8 cellular contexts compared by ENCODE assay signal in the genomic region with DNA sequence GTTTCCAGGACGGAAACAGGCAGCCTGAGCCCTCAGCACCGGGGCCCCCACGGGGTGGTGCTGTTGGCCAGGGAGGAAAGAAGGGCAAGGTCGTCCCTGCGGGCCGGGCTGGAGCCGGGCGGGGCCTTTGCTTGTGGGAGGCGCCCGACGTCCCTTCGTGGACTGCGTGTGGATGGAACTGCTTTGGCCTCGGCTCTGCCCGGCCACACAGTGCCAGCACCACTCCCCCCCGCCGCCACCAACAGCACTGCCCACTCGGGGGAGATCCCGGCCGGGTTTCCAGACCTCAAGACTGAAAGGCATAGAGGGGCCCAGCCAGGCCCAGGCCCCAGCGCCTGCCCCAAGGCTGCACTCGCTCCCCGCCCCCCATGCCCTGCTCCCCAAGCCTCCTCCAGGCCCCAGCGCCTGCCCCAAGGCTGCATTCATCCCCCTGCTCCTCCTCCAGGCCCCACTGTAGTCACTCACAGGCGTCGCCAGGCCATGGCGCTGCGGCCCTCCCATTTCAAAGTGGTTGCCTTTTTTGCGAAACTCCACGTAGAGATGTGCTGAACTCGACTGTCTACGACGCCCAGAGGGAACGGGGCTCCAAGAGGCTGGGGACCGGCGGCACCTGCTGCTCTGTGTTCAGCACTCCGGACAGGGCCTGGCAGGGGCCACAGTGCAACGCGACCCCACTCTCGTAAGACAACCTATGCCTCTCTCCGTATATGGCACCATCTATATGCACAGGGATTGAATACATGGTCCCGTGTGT. TPM values are rescaled to one million over a fixed set of nuclear protein-coding genes. Genes with fewer than 3 reads are reported as not detected.
DNase-seq lines count a peak whose midpoint lies in the region; ATAC-seq and TF ChIP-seq lines count a peak whose summit lies in the region.

No MANE protein-coding gene starts in this region.

- H3K36me3 Mint-ChIP-seq in activated T-helper 1 cell treated with anti-CD3 and anti-CD28 coated beads, Interleukin-12 subunit alpha, Interleukin-12 subunit beta, Interleukin-2, Interleukin-4 antibody, amounts not matched to agents 30 ng/mL and 10 ng/mL and 1 ng/mL, durations not matched to agents 14 hours and 24 hours and 36 hours (ENCODE audit: low read depth) = peaks cover 19% of the 10 kb centered on the region

- TF ChIP-seq CTCF in GM12873 (IDR thresholded peaks at IDR 0.05; ENCODE audit: insufficient read depth, low read depth, low read length, missing control alignments) (peak; percentile 85), gastroesophageal sphincter (IDR thresholded peaks at IDR 0.05) (peak in 3 of 4 experiments; percentile 93 to 97 (median 94)), omental fat pad (IDR thresholded peaks at IDR 0.05) (peak in 1 of 3 donors; percentile 71), tibial nerve (IDR thresholded peaks at IDR 0.05) (peak; percentile 83 to 97 (median 92))

- TF ChIP-seq EP300 in gastroesophageal sphincter (IDR thresholded peaks at IDR 0.05) (no peak), tibial nerve (IDR thresholded peaks at IDR 0.05) (peak in 1 of 2 donors; percentile 65)

- H3K4me3 Mint-ChIP-seq in activated T-helper 1 cell treated with anti-CD3 and anti-CD28 coated beads, Interleukin-12 subunit alpha, Interleukin-12 subunit beta, Interleukin-2, Interleukin-4 antibody, amounts not matched to agents 30 ng/mL and 10 ng/mL and 1 ng/mL, durations not matched to agents 14 hours and 24 hours and 36 hours = no peak overlapping the region

- no peak overlapping the region for H3K27ac Mint-ChIP-seq in activated T-helper 1 cell treated with anti-CD3 and anti-CD28 coated beads, Interleukin-12 subunit alpha, Interleukin-12 subunit beta, Interleukin-2, Interleukin-4 antibody, amounts not matched to agents 30 ng/mL and 10 ng/mL and 1 ng/mL, durations not matched to agents 14 hours and 24 hours and 36 hours

- 60 to 79% methylated on average over 1 to 3 of the region's 42 CpGs for WGBS in gastroesophageal sphincter (ENCODE audit: low coverage in 1 of 2), 2 donors
- WGBS in tibial nerve, 2 donors = 35 to 38% methylated on average over 34 to 38 of the region's 42 CpGs

- intact Hi-C loops in activated T-helper 1 cell treated with anti-CD3 and anti-CD28 coated beads, Interleukin-12 subunit alpha, Interleukin-12 subunit beta, Interleukin-2, Interleukin-4 antibody, amounts not matched to agents 30 ng/mL and 10 ng/mL and 1 ng/mL, durations not matched to agents 14 hours and 24 hours and 36 hours (cut with micrococcal nuclease) = loop anchor here (1.0 kb wide), 1 partner anchor 275 kb away; no protein-coding TSS in a partner anchor

- H3K36me3 ChIP-seq in gastroesophageal sphincter (peaks cover 0 to 10% of the 10 kb centered on the region in 2 donors), tibial nerve (peaks cover 0 to 22% (median 0%) of the 10 kb centered on the region in 3 donors)

- H3K4me1 Mint-ChIP-seq in activated T-helper 1 cell treated with anti-CD3 and anti-CD28 coated beads, Interleukin-12 subunit alpha, Interleukin-12 subunit beta, Interleukin-2, Interleukin-4 antibody, amounts not matched to agents 30 ng/mL and 10 ng/mL and 1 ng/mL, durations not matched to agents 14 hours and 24 hours and 36 hours (ENCODE audit: low read depth) = no peaks in the 10 kb centered on the region

- peaks cover 0 to 31% (median 8%) of the 10 kb centered on the region in 3 donors for H3K4me1 ChIP-seq in gastroesophageal sphincter
- peaks cover 0 to 28% (median 10%) of the 10 kb centered on the region in 4 donors for H3K4me1 ChIP-seq in tibial nerve

- no peak for TF ChIP-seq POLR2A in gastroesophageal sphincter (IDR thresholded peaks at IDR 0.05)
- TF ChIP-seq POLR2A in tibial nerve (IDR thresholded peaks at IDR 0.05) = no peak

- ATAC-seq in HG02798 (IDR thresholded peaks at IDR 0.05; ENCODE audit: poor library complexity, unreplicated experiment) (peak; percentile 81), gastroesophageal sphincter (peak; percentile 94), omental fat pad (ENCODE audit: low FRiP score) (peak; percentile 93), HG03196 (IDR thresholded peaks at IDR 0.05; ENCODE audit: unreplicated experiment) (no peak)

- DNase-seq in NOMO-1 treated with dmso at 0.1 percent for 144 hours (lab: John Stamatoyannopoulos, UW; ENCODE audit: unreplicated experiment) (peak; percentile 15), omental fat pad (ENCODE audit: low spot score) (peak; percentile 59), tibial nerve (ENCODE audit: low spot score in 2 of 2) (peak; percentile 78 to 85)
- DNase-seq in activated T-helper 1 cell treated with anti-CD3 and anti-CD28 coated beads, Interleukin-12 subunit alpha, Interleukin-12 subunit beta, Interleukin-2, Interleukin-4 antibody, amounts not matched to agents 30 ng/mL and 10 ng/mL and 1 ng/mL, durations not matched to agents 14 hours and 24 hours and 36 hours (ENCODE audit: low spot score) = peak; percentile 7

- no peaks in the 10 kb centered on the region for H3K9me3 Mint-ChIP-seq in activated T-helper 1 cell treated with anti-CD3 and anti-CD28 coated beads, Interleukin-12 subunit alpha, Interleukin-12 subunit beta, Interleukin-2, Interleukin-4 antibody, amounts not matched to agents 30 ng/mL and 10 ng/mL and 1 ng/mL, durations not matched to agents 14 hours and 24 hours and 36 hours

- H3K27me3 ChIP-seq in gastroesophageal sphincter (no peaks in the 10 kb centered on the region), tibial nerve (no peaks in the 10 kb centered on the region)

- no peaks in the 10 kb centered on the region for H3K27me3 Mint-ChIP-seq in activated T-helper 1 cell treated with anti-CD3 and anti-CD28 coated beads, Interleukin-12 subunit alpha, Interleukin-12 subunit beta, Interleukin-2, Interleukin-4 antibody, amounts not matched to agents 30 ng/mL and 10 ng/mL and 1 ng/mL, durations not matched to agents 14 hours and 24 hours and 36 hours (ENCODE audit: insufficient read depth)

- H3K4me3 ChIP-seq in gastroesophageal sphincter (peak overlapping the region in 1 of 2 donors; percentile 40), tibial nerve (peak overlapping the region in 3 of 4 donors; percentile 12 to 36 (median 20))

- H3K27ac ChIP-seq in gastroesophageal sphincter = peak overlapping the region in 2 of 4 donors; percentile 38 to 70
- H3K27ac ChIP-seq in tibial nerve = peak overlapping the region in 3 of 4 donors; percentile 13 to 81 (median 20)

- H3K9me3 ChIP-seq in gastroesophageal sphincter (no peaks in the 10 kb centered on the region), tibial nerve (no peaks in the 10 kb centered on the region)

RNA-seq across cellular contexts. Expression of a gene that starts 22.5 kb away (rescaled TPM):
- total RNA-seq in activated T-helper 1 cell treated with anti-CD3 and anti-CD28 coated beads, Interleukin-12 subunit alpha, Interleukin-12 subunit beta, Interleukin-2, Interleukin-4 antibody, amounts not matched to agents 30 ng/mL and 10 ng/mL and 1 ng/mL, durations not matched to agents 14 hours and 24 hours and 36 hours = 0.83 and 0.91 TPM in 2 replicates
- 1 to 10 TPM in 2 of 4 donors, under 1 TPM in 1, not detected in 1; 0.31 to 6.6 (median 5.9) TPM for total RNA-seq in gastroesophageal sphincter
- 1 to 10 TPM in 2 of 4 donors, under 1 TPM in 2; 0.13 to 6.9 (median 1.6) TPM for total RNA-seq in omental fat pad
- 10 to 100 TPM in 1 of 4 donors, 1 to 10 TPM in 3; 3.3 to 17.7 (median 4.1) TPM for total RNA-seq in tibial nerve

Comparison
In these comparisons a context has a peak if more than half of its experiments do, and no peak if none do; other contexts are left out.
1. DNase-seq: peak in every context shown above with its lines; median percentile 82 in tibial nerve; 59 in omental fat pad; 15 in NOMO-1 treated with dmso at 0.1 percent for 144 hours; 7 in activated T-helper 1 cell treated with anti-CD3 and anti-CD28 coated beads, Interleukin-12 subunit alpha, Interleukin-12 subunit beta, Interleukin-2, Interleukin-4 antibody, amounts not matched to agents 30 ng/mL and 10 ng/mL and 1 ng/mL, durations not matched to agents 14 hours and 24 hours and 36 hours.